ENCODE assay signal across 1 cellular context in genomic region chr7:138398857-138399256, GRCh38.
TF ChIP-seq lines count a peak whose summit lies in the region.

No MANE protein-coding gene starts in this region.

TF ChIP-seq in HepG2, 621 proteins besides CTCF, POLR2A, EP300 and RAD21 (continued from another document):
- TF ChIP-seq, protein P1, sequence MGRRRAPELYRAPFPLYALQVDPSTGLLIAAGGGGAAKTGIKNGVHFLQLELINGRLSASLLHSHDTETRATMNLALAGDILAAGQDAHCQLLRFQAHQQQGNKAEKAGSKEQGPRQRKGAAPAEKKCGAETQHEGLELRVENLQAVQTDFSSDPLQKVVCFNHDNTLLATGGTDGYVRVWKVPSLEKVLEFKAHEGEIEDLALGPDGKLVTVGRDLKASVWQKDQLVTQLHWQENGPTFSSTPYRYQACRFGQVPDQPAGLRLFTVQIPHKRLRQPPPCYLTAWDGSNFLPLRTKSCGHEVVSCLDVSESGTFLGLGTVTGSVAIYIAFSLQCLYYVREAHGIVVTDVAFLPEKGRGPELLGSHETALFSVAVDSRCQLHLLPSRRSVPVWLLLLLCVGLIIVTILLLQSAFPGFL (CRISPR knock-in tag; IDR thresholded peaks at IDR 0.05) = no peak
- TF ChIP-seq, protein P2, sequence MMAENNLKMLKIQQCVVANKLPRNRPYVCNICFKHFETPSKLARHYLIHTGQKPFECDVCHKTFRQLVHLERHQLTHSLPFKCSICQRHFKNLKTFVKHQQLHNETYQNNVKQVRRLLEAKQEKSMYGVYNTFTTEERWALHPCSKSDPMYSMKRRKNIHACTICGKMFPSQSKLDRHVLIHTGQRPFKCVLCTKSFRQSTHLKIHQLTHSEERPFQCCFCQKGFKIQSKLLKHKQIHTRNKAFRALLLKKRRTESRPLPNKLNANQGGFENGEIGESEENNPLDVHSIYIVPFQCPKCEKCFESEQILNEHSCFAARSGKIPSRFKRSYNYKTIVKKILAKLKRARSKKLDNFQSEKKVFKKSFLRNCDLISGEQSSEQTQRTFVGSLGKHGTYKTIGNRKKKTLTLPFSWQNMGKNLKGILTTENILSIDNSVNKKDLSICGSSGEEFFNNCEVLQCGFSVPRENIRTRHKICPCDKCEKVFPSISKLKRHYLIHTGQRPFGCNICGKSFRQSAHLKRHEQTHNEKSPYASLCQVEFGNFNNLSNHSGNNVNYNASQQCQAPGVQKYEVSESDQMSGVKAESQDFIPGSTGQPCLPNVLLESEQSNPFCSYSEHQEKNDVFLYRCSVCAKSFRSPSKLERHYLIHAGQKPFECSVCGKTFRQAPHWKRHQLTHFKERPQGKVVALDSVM (CRISPR knock-in tag; IDR thresholded peaks at IDR 0.05) = peak; percentile 92
- TF ChIP-seq AGO1 (IDR thresholded peaks at IDR 0.05; ENCODE audit: low read depth, low read length, poor library complexity, severe bottlenecking) (no peak), ZMYM2 (CRISPR knock-in tag; IDR thresholded peaks at IDR 0.05) (0 out of 2 replicates have a peak, but pooled peaks have one; percentile 29), ZNF121 (CRISPR knock-in tag; IDR thresholded peaks at IDR 0.05) (0 out of 2 replicates have a peak, but pooled peaks have one; percentile 49)
TF ChIP-seq in HepG2: peak in this region for 3.
